ENCODE assay signal across 20 cellular contexts in the genomic region with DNA sequence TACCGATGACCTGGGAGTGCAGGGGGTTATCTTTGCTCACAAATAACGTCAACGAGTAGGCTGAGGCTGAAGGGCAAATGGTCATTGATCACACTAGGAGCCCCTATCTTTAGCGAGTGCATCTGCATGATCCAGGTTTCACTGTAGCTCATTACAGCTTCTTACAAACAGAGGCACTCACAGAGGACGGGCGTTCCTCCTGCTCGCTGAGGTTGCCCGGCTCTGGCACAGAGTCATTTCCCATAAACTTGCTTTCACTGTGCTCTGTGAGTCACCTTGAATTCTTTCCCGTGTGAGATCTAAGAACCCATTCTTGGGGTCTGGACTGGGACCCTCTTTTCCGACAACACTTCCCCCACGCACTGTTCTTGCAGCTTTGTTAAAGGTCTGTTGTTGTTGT. TPM values are rescaled to one million over a fixed set of nuclear protein-coding genes. Genes with fewer than 3 reads are reported as not detected.
DNase-seq lines count a peak whose midpoint lies in the region; ATAC-seq, FAIRE-seq and TF ChIP-seq lines count a peak whose summit lies in the region.
"Had no signal": no experiment of that assay in that cellular context is flagged by ENCODE, and none has a peak within 500 bp of the region (broad histone marks: within the 10 kb centered on the region; RNA-seq: fewer than 3 reads in every experiment).

No MANE protein-coding gene starts in this region.

- H3K27ac Mint-ChIP-seq in natural killer cell treated with Interleukin-12 subunit alpha and Interleukin-12 subunit beta and Interleukin-15 and Interleukin-18, amount 100 ng/mL, for 72 hours, result no peak overlapping the region

- CTCF ChIA-PET in PC-3 (lab: Charles Lee), result no interaction called here

- no TSS peak for BruUV-seq in PC-3 (replicated peaks; lab: Mats Ljungman, UMichigan)

- FAIRE-seq in H54 (lab: Jason Lieb, UNC), result no peak
- FAIRE-seq: D721Med had no signal

- H3K27ac ChIP-seq in PC-3 (ENCODE audit: low read length) (no peak overlapping the region), spleen (no peak overlapping the region)
- H3K27ac ChIP-seq: C4-2B, SJSA1 had no signal

- H3K9me3 Mint-ChIP-seq in natural killer cell treated with Interleukin-12 subunit alpha and Interleukin-12 subunit beta and Interleukin-15 and Interleukin-18, amount 100 ng/mL, for 72 hours, result no peaks in the 10 kb centered on the region

- H3K4me3 Mint-ChIP-seq in natural killer cell treated with Interleukin-12 subunit alpha and Interleukin-12 subunit beta and Interleukin-15 and Interleukin-18, amount 100 ng/mL, for 72 hours, result no peak overlapping the region

- no peaks in the 10 kb centered on the region for H3K9me2 ChIP-seq in PC-3 (replicated peaks; ENCODE audit: low read length)

- no peaks in the 10 kb centered on the region for H3K36me3 ChIP-seq in PC-3 (ENCODE audit: low read depth, low read length)
- no peaks in the 10 kb centered on the region for H3K36me3 ChIP-seq in spleen
- H3K36me3 ChIP-seq: SJSA1 had no signal

- no peaks in the 10 kb centered on the region for H3F3A ChIP-seq in PC-3 (ENCODE audit: low read length, unreplicated experiment)

- intact Hi-C loops in PC-3 (cut with micrococcal nuclease), result no loop called here
- intact Hi-C loops in spleen (cut with DNase I; ENCODE audit: low total_unique reads), result no loop called here

- ATAC-seq in PC-3 (peak; percentile 81), GM21737 (IDR thresholded peaks at IDR 0.05; ENCODE audit: unreplicated experiment) (no peak), HG03469 (IDR thresholded peaks at IDR 0.05; ENCODE audit: unreplicated experiment) (no peak)
- ATAC-seq in natural killer cell treated with Interleukin-12 subunit alpha and Interleukin-12 subunit beta and Interleukin-15 and Interleukin-18, amount 100 ng/mL, for 72 hours, result no peak
- ATAC-seq: HCT116, Panc1 had no signal

- 52 to 58% (median 54%) methylated on average over 11 of the region's 11 CpGs for WGBS in spleen, 5 donors

- no peak overlapping the region for H2AFZ ChIP-seq in PC-3 (ENCODE audit: low read length)

- TF ChIP-seq POLR2A in H54 (IDR thresholded peaks at IDR 0.05; ENCODE audit: low read depth, low read length), result no peak
- TF ChIP-seq POLR2A in spleen (IDR thresholded peaks at IDR 0.05), result no peak

- DNase-seq in H54 (ENCODE audit: insufficient read length, low spot score), result peak; percentile 32
- peak; percentile 52 for DNase-seq in PC-3
- peak; percentile 8 for DNase-seq in fibroblast of mammary gland (ENCODE audit: low read depth)
- DNase-seq in spleen, result peak; percentile 18
- DNase-seq in natural killer cell treated with Interleukin-12 subunit alpha and Interleukin-12 subunit beta and Interleukin-15 and Interleukin-18, amount 100 ng/mL, for 72 hours (ENCODE audit: low spot score), result no peak
- DNase-seq: AML-193, Kasumi-1, NCI-H1417, NCI-H187, NCI-H2107, NCI-H2227 treated with DMSO at 0.1 percent for 48 hours, NCI-H524, NCI-H82 had no signal

- H3K4me3 ChIP-seq in PC-3 (ENCODE audit: low read length), result no peak overlapping the region
- H3K4me3 ChIP-seq in fibroblast of mammary gland (ENCODE audit: control insufficient read depth, low read depth, low read length), result no peak overlapping the region
- no peak overlapping the region for H3K4me3 ChIP-seq in spleen
- H3K4me3 ChIP-seq: SJSA1 had no signal

- H3K36me3 Mint-ChIP-seq in natural killer cell treated with Interleukin-12 subunit alpha and Interleukin-12 subunit beta and Interleukin-15 and Interleukin-18, amount 100 ng/mL, for 72 hours, result no peaks in the 10 kb centered on the region

- H3K27me3 Mint-ChIP-seq in natural killer cell treated with Interleukin-12 subunit alpha and Interleukin-12 subunit beta and Interleukin-15 and Interleukin-18, amount 100 ng/mL, for 72 hours, result peaks cover 10 to 12% of the 10 kb centered on the region in 2 donors

- H3K9ac ChIP-seq in PC-3 (ENCODE audit: low read length), result no peak overlapping the region

- TF ChIP-seq CTCF in PC-3 (conservative IDR thresholded peaks at IDR 0.05; ENCODE audit: low read depth, low read length) (no peak), fibroblast of mammary gland (conservative IDR thresholded peaks at IDR 0.05; ENCODE audit: control insufficient read depth, insufficient read depth, low read depth, low read length) (no peak), spleen (IDR thresholded peaks at IDR 0.05 in 8 of 11, conservative IDR thresholded peaks at IDR 0.05 in 3 of 11) (no peak)

- peak overlapping the region; percentile 5; the same call in 1 of the 2 replicates for H3K4me2 ChIP-seq in PC-3 (ENCODE audit: low read length)

- no peaks in the 10 kb centered on the region for H3K9me3 ChIP-seq in PC-3 (ENCODE audit: low read length)
- H3K9me3 ChIP-seq in spleen, result no peaks in the 10 kb centered on the region
- H3K9me3 ChIP-seq: SJSA1 had no signal

- no peaks in the 10 kb centered on the region for H3K4me1 Mint-ChIP-seq in natural killer cell treated with Interleukin-12 subunit alpha and Interleukin-12 subunit beta and Interleukin-15 and Interleukin-18, amount 100 ng/mL, for 72 hours (ENCODE audit: low read depth in 2 of 2)

- H3K79me2 ChIP-seq in PC-3 (ENCODE audit: low read length), result no peaks in the 10 kb centered on the region

- POLR2A ChIA-PET in PC-3 (lab: Charles Lee; ENCODE audit: unreplicated experiment), result no interaction called here

- H3K27me3 ChIP-seq in PC-3 (ENCODE audit: low read length) (no peaks in the 10 kb centered on the region), spleen (replicated peaks in 1 of 7) (peaks cover 0 to 47% (median 0%) of the 10 kb centered on the region in 7 donors)
- H3K27me3 ChIP-seq: SJSA1 had no signal

- H4K20me1 ChIP-seq in PC-3 (ENCODE audit: low read length), result no peaks in the 10 kb centered on the region

- peaks cover 7% of the 10 kb centered on the region; the same call in 1 of the 2 replicates for H3K4me1 ChIP-seq in PC-3 (ENCODE audit: insufficient read depth, low read length)
- no peaks in the 10 kb centered on the region for H3K4me1 ChIP-seq in spleen

RNA-seq across cellular contexts. Expression of a gene that starts 1.9 kb away (rescaled TPM):
- total RNA-seq in PC-3 (2014; rRNA removed) (not detected in 2 replicates), spleen (not detected)
- polyA plus RNA-seq in spleen, result not detected
- not detected for total RNA-seq in natural killer cell treated with Interleukin-12 subunit alpha and Interleukin-12 subunit beta and Interleukin-15 and Interleukin-18, amount 100 ng/mL, for 72 hours
- total RNA-seq: SJSA1 had no signal

RNA-seq across cellular contexts. Expression of a gene that starts 13.7 kb away (rescaled TPM):
- total RNA-seq in PC-3 (2014; rRNA removed) (not detected in 2 replicates), spleen (under 1 TPM in 1 of 7 donors, not detected in 6; 0.40 TPM)
- polyA plus RNA-seq in spleen, result not detected
- not detected for total RNA-seq in natural killer cell treated with Interleukin-12 subunit alpha and Interleukin-12 subunit beta and Interleukin-15 and Interleukin-18, amount 100 ng/mL, for 72 hours
- total RNA-seq: SJSA1 had no signal

RNA-seq across cellular contexts. Expression of a gene that starts 38.4 kb away (rescaled TPM):
- not detected in 2 replicates for total RNA-seq in PC-3 (2014; rRNA removed)
- total RNA-seq in spleen, result not detected
- under 1 TPM in 1 of 3 donors, not detected in 2; 0.09 TPM for polyA plus RNA-seq in spleen
- total RNA-seq in natural killer cell treated with Interleukin-12 subunit alpha and Interleukin-12 subunit beta and Interleukin-15 and Interleukin-18, amount 100 ng/mL, for 72 hours, result not detected
- total RNA-seq: SJSA1 had no signal

RNA-seq across cellular contexts. Expression of a gene that starts 59.1 kb away (rescaled TPM):
- total RNA-seq in PC-3 (2014; rRNA removed) (62.4 and 73.4 TPM in 2 replicates), spleen (10 to 100 TPM; 19.2 to 34.1 (median 24.1) TPM)
- 10 to 100 TPM; 29.8 to 40.6 (median 34.5) TPM for polyA plus RNA-seq in spleen
- 10 to 100 TPM; 38.2 to 78.3 TPM for total RNA-seq in natural killer cell treated with Interleukin-12 subunit alpha and Interleukin-12 subunit beta and Interleukin-15 and Interleukin-18, amount 100 ng/mL, for 72 hours
